32 cellular contexts compared by ENCODE assay signal in the genomic region with DNA sequence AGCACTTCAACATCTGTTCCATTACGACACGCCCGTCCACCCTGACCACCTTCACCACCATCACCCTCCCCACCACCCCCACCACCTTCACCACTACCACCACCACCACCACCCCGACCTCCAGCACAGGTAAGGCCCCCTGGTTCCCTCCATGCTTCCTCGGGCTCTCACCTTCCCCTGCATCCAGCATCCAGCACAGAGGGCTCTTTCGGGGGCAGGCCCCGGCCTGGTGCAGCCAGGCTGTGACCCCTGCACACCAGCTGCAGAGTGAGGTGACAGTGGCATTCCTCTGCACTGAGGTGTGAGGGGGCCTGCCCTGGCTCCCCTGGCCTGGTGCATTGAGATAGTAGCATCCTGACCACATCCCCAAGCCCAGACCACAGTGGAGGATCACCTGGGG. TPM values are rescaled to one million over a fixed set of nuclear protein-coding genes. Genes with fewer than 3 reads are reported as not detected.
"Had no signal": no experiment of that assay in that cellular context is flagged by ENCODE, and none has a peak within 500 bp of the region (broad histone marks: within the 10 kb centered on the region; RNA-seq: fewer than 3 reads in every experiment).

No MANE protein-coding gene starts in this region.

- H3K9me3 ChIP-seq: ascending aorta, breast epithelium, esophagus muscularis mucosa, gastrocnemius medialis had no signal

- H3K27me3 Mint-ChIP-seq: activated B cell treated with CpG ODN at 0.5 μM for 24 hours; activated CD8-positive, alpha-beta T cell treated with anti-CD3 and anti-CD28 coated beads for 36 hours; activated naive CD8-positive, alpha-beta T cell treated with anti-CD3 and anti-CD28 coated beads, Interleukin-2, amount 10 ng/mL, durations not matched to agents 7 days and 5 days; activated T-helper 17 cell treated with anti-CD3 and anti-CD28 coated beads, Interleukin-2, amount 50 U/mL, for 72 hours; brain; dendritic cell treated with granulocyte-macrophage colony-stimulating factor and Interleukin-4, amounts not matched to agents 40 ng/mL and 50 ng/mL, for 4 days had no signal

- H3K9me3 Mint-ChIP-seq: activated B cell treated with CpG ODN at 0.5 μM for 24 hours; activated naive CD4-positive, alpha-beta T cell treated with anti-CD3 and anti-CD28 coated beads for 36 hours; activated T-helper 17 cell treated with anti-CD3 and anti-CD28 coated beads, Interleukin-2, amount 50 U/mL, for 72 hours had no signal

- H3K4me3 Mint-ChIP-seq: activated B cell treated with CpG ODN at 0.5 μM for 24 hours; activated CD8-positive, alpha-beta T cell treated with anti-CD3 and anti-CD28 coated beads for 36 hours; activated naive CD4-positive, alpha-beta T cell treated with anti-CD3 and anti-CD28 coated beads for 36 hours; activated naive CD8-positive, alpha-beta T cell treated with anti-CD3 and anti-CD28 coated beads, Interleukin-2, amount 10 ng/mL, durations not matched to agents 7 days and 5 days; activated T-cell treated with anti-CD3 and anti-CD28 coated beads, Interleukin-2, amount 50 U/mL, for 4 hours; activated T-helper 17 cell treated with anti-CD3 and anti-CD28 coated beads, Interleukin-2, amount 50 U/mL, for 72 hours; brain; dendritic cell treated with granulocyte-macrophage colony-stimulating factor and Interleukin-4, amounts not matched to agents 40 ng/mL and 50 ng/mL, for 4 days; endodermal cell had no signal

- H3K4me3 ChIP-seq: ascending aorta, breast epithelium, cardiac muscle cell, coronary artery, dorsolateral prefrontal cortex, esophagus muscularis mucosa, gastrocnemius medialis had no signal

- H3K27ac ChIP-seq: ascending aorta, breast epithelium, cardiac muscle cell, coronary artery, dorsolateral prefrontal cortex, esophagus muscularis mucosa, foreskin keratinocyte, gastrocnemius medialis, WERI-Rb-1 had no signal

- H3K27me3 ChIP-seq: ascending aorta, breast epithelium, cardiac muscle cell, dorsolateral prefrontal cortex, esophagus muscularis mucosa, foreskin keratinocyte, gastrocnemius medialis had no signal

- H3K27ac Mint-ChIP-seq: activated B cell treated with CpG ODN at 0.5 μM for 24 hours; activated CD8-positive, alpha-beta T cell treated with anti-CD3 and anti-CD28 coated beads for 36 hours; activated naive CD4-positive, alpha-beta T cell treated with anti-CD3 and anti-CD28 coated beads for 36 hours; activated naive CD4-positive, alpha-beta T cell treated with anti-CD3 and anti-CD28 coated beads, Interleukin-2, amount 50 U/mL, for 72 hours; activated naive CD8-positive, alpha-beta T cell treated with anti-CD3 and anti-CD28 coated beads, Interleukin-2, amount 10 ng/mL, durations not matched to agents 7 days and 5 days; activated T-helper 17 cell treated with anti-CD3 and anti-CD28 coated beads, Interleukin-2, amount 50 U/mL, for 72 hours; brain; dendritic cell treated with granulocyte-macrophage colony-stimulating factor and Interleukin-4, amounts not matched to agents 40 ng/mL and 50 ng/mL, for 4 days; endodermal cell had no signal

- ATAC-seq: activated CD4-positive, CD25-positive, alpha-beta regulatory T cell treated with anti-CD3 and anti-CD28 coated beads, Interleukin-2, amount 50 U/mL, for 24 hours; activated CD8-positive, alpha-beta T cell treated with anti-CD3 and anti-CD28 coated beads for 36 hours; activated naive CD4-positive, alpha-beta T cell treated with anti-CD3 and anti-CD28 coated beads, Interleukin-2, amount 50 U/mL, for 72 hours; activated T-cell treated with anti-CD3 and anti-CD28 coated beads, Interleukin-2, amount 50 U/mL, for 4 hours; activated T-helper 17 cell treated with anti-CD3 and anti-CD28 coated beads, Interleukin-2, amount 50 U/mL, for 72 hours; foreskin keratinocyte; gastrocnemius medialis had no signal

- H3K36me3 Mint-ChIP-seq: activated naive CD4-positive, alpha-beta T cell treated with anti-CD3 and anti-CD28 coated beads, Interleukin-2, amount 50 U/mL, for 72 hours; activated naive CD8-positive, alpha-beta T cell treated with anti-CD3 and anti-CD28 coated beads, Interleukin-2, amount 10 ng/mL, durations not matched to agents 7 days and 5 days; brain had no signal

- H3K4me1 Mint-ChIP-seq: activated B cell treated with CpG ODN at 0.5 μM for 24 hours; activated naive CD8-positive, alpha-beta T cell treated with anti-CD3 and anti-CD28 coated beads, Interleukin-2, amount 10 ng/mL, durations not matched to agents 7 days and 5 days; activated T-helper 17 cell treated with anti-CD3 and anti-CD28 coated beads, Interleukin-2, amount 50 U/mL, for 72 hours; brain; endodermal cell had no signal

- H3K4me1 ChIP-seq: ascending aorta, breast epithelium, esophagus muscularis mucosa, foreskin keratinocyte, gastrocnemius medialis had no signal

- DNase-seq: activated B cell treated with CpG ODN at 0.5 μM for 24 hours; activated CD4-positive, alpha-beta T cell treated with anti-CD3 and anti-CD28 coated beads for 48 hours; activated CD4-positive, alpha-beta T cell treated with anti-CD3 and anti-CD28 coated beads, Interleukin-2, amount 50 U/mL, for 1 hour; activated CD4-positive, alpha-beta T cell treated with anti-CD3 and anti-CD28 coated beads, Interleukin-2, amount 50 U/mL, for 48 hours; activated CD8-positive, alpha-beta memory T cell treated with anti-CD3 and anti-CD28 coated beads for 24 hours; activated CD8-positive, alpha-beta T cell treated with anti-CD3 and anti-CD28 coated beads for 36 hours; activated effector memory CD4-positive, alpha-beta T cell treated with Interleukin-2 at 50 U/mL for 16 hours; activated naive CD4-positive, alpha-beta T cell treated with anti-CD3 and anti-CD28 coated beads for 36 hours; activated naive CD8-positive, alpha-beta T cell treated with anti-CD3 and anti-CD28 coated beads, Interleukin-2, amount 10 ng/mL, durations not matched to agents 7 days and 5 days; activated T-cell treated with anti-CD3 and anti-CD28 coated beads, Interleukin-2, amount 50 U/mL, for 4 hours; central memory CD4-positive, alpha-beta T cell; cerebellar nuclear complex; dorsolateral prefrontal cortex; effector memory CD4-positive, alpha-beta T cell; endodermal cell; foreskin keratinocyte; gastrocnemius medialis; glutamatergic neuron; T-helper 2 cell; WERI-Rb-1 had no signal

- H3K36me3 ChIP-seq: ascending aorta, breast epithelium, cardiac muscle cell, esophagus muscularis mucosa, gastrocnemius medialis, WERI-Rb-1 had no signal

RNA-seq across cellular contexts. Expression of gene MUC2, which starts 18.2 kb away (rescaled TPM):
- total RNA-seq: activated B cell treated with CpG ODN at 0.5 μM for 24 hours; activated CD8-positive, alpha-beta T cell treated with anti-CD3 and anti-CD28 coated beads for 36 hours; activated naive CD4-positive, alpha-beta T cell treated with anti-CD3 and anti-CD28 coated beads for 36 hours; activated naive CD4-positive, alpha-beta T cell treated with anti-CD3 and anti-CD28 coated beads, Interleukin-2, amount 50 U/mL, for 72 hours; activated naive CD8-positive, alpha-beta T cell treated with anti-CD3 and anti-CD28 coated beads, Interleukin-2, amount 10 ng/mL, durations not matched to agents 7 days and 5 days; activated T-helper 17 cell treated with anti-CD3 and anti-CD28 coated beads, Interleukin-2, amount 50 U/mL, for 72 hours; endodermal cell; epithelial cell of proximal tubule; foreskin keratinocyte; T-helper 1 cell treated with Interleukin-12 subunit alpha and Interleukin-12 subunit beta and Interleukin-4 antibody, amounts not matched to agents 30 ng/mL and 1 ng/mL, for 36 hours had no signal

RNA-seq across cellular contexts. Expression of gene MUC6, which starts 56.4 kb away (rescaled TPM):
- total RNA-seq: activated B cell treated with CpG ODN at 0.5 μM for 24 hours; activated CD8-positive, alpha-beta T cell treated with anti-CD3 and anti-CD28 coated beads for 36 hours; activated naive CD4-positive, alpha-beta T cell treated with anti-CD3 and anti-CD28 coated beads for 36 hours; activated naive CD4-positive, alpha-beta T cell treated with anti-CD3 and anti-CD28 coated beads, Interleukin-2, amount 50 U/mL, for 72 hours; activated naive CD8-positive, alpha-beta T cell treated with anti-CD3 and anti-CD28 coated beads, Interleukin-2, amount 10 ng/mL, durations not matched to agents 7 days and 5 days; activated T-helper 17 cell treated with anti-CD3 and anti-CD28 coated beads, Interleukin-2, amount 50 U/mL, for 72 hours; ascending aorta; cardiac muscle cell; dorsolateral prefrontal cortex; epithelial cell of proximal tubule; esophagus muscularis mucosa; foreskin keratinocyte; gastrocnemius medialis; T-helper 1 cell treated with Interleukin-12 subunit alpha and Interleukin-12 subunit beta and Interleukin-4 antibody, amounts not matched to agents 30 ng/mL and 1 ng/mL, for 36 hours had no signal
